ENCODE assay signal across 11 cellular contexts in the genomic region with DNA sequence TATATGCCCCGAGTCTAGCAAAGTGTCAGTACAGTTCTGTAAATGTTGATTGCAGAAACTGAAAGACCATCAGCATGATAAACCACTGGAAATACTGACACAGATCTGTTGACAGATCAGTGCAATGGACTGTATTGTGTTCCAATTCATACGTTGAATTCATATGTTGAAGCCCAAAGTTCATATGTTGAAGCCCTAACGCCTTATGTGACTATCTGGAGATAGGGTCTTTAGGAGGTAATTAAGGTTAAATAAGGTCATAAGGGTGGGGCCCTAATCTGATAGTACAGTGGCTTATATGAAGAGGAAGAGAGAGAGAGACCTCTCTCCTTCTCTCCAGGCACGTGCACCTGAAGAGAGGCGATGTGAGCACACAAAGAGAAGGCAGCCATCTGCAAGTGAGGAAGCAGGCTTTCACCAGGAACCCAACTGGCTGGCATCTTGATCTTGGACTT.
DNase-seq lines count a peak whose midpoint lies in the region; ATAC-seq and TF ChIP-seq lines count a peak whose summit lies in the region.
"Had no signal": no experiment of that assay in that cellular context is flagged by ENCODE, and none has a peak within 500 bp of the region (broad histone marks: within the 10 kb centered on the region; RNA-seq: fewer than 3 reads in every experiment).

No MANE protein-coding gene starts in this region.

- no peaks in the 10 kb centered on the region for H3K36me3 ChIP-seq in CD4-positive, CD25-positive, alpha-beta regulatory T cell (ENCODE audit: control insufficient read depth, insufficient read depth, low read length)
- H3K36me3 ChIP-seq in right atrium auricular region (no peaks in the 10 kb centered on the region), aorta (ENCODE audit: control insufficient read depth in 1 of 2, insufficient read depth in 2 of 2, low read length in 1 of 2) (no peaks in the 10 kb centered on the region)

- DNase-seq in CD4-positive, CD25-positive, alpha-beta regulatory T cell, result peak in 1 of 3 donors; percentile 27
- no peak for DNase-seq in right atrium auricular region (ENCODE audit: low spot score)
- no peak for DNase-seq in aorta
- DNase-seq in head of caudate nucleus, result no peak
- no peak for DNase-seq in dedifferentiated amniotic fluid mesenchymal stem cell (ENCODE audit: extremely low spot score)
- DNase-seq: midbrain; stimulated activated CD4-positive, alpha-beta T cell treated with anti-CD3 and anti-CD28 coated beads, Interleukin-12 subunit alpha, Interleukin-12 subunit beta, amount 100 ng/mL, for 4 hours; testis had no signal

- TF ChIP-seq CTCF in right atrium auricular region (IDR thresholded peaks at IDR 0.05), result no peak

- H3K9me3 Mint-ChIP-seq in CD4-positive, CD25-positive, alpha-beta regulatory T cell, result no peaks in the 10 kb centered on the region

- peak overlapping the region; percentile 22 for H3K4me3 ChIP-seq in CD4-positive, CD25-positive, alpha-beta regulatory T cell (ENCODE audit: low read depth, low read length)
- H3K4me3 ChIP-seq in right atrium auricular region (no peak overlapping the region), aorta (ENCODE audit: low read length in 2 of 2) (no peak overlapping the region)
- H3K4me3 ChIP-seq: testis had no signal

- H3K4me1 ChIP-seq in CD4-positive, CD25-positive, alpha-beta regulatory T cell (ENCODE audit: control insufficient read depth, insufficient read depth, low read length, poor library complexity, severe bottlenecking), result peaks cover 39% of the 10 kb centered on the region
- no peaks in the 10 kb centered on the region for H3K4me1 ChIP-seq in right atrium auricular region
- H3K4me1 ChIP-seq in aorta (ENCODE audit: control insufficient read depth in 1 of 2, insufficient read depth in 2 of 2, low read length in 2 of 2), result no peaks in the 10 kb centered on the region
- H3K4me1 ChIP-seq: testis had no signal

- H3K4me1 Mint-ChIP-seq in CD4-positive, CD25-positive, alpha-beta regulatory T cell, result peaks cover 35 to 65% (median 53%) of the 10 kb centered on the region in 4 donors

- peak in 1 of 2 donors; percentile 18 for ATAC-seq in CD4-positive, CD25-positive, alpha-beta regulatory T cell (ENCODE audit: low read depth in 2 of 2)
- ATAC-seq in GM18873 (IDR thresholded peaks at IDR 0.05; ENCODE audit: low FRiP score, unreplicated experiment) (peak; percentile 53), GM21825 (IDR thresholded peaks at IDR 0.05; ENCODE audit: unreplicated experiment) (peak; percentile 43), HG03439 (IDR thresholded peaks at IDR 0.05; ENCODE audit: unreplicated experiment) (peak; percentile 47), aorta (ENCODE audit: low FRiP score) (no peak)

- H3K9me3 ChIP-seq in CD4-positive, CD25-positive, alpha-beta regulatory T cell (ENCODE audit: control insufficient read depth in 2 of 2, low read length in 2 of 2), result no peaks in the 10 kb centered on the region
- H3K9me3 ChIP-seq in right atrium auricular region, result no peaks in the 10 kb centered on the region
- H3K9me3 ChIP-seq in aorta (ENCODE audit: control insufficient read depth, low read length), result no peaks in the 10 kb centered on the region
- H3K9me3 ChIP-seq: testis had no signal

- no peaks in the 10 kb centered on the region for H3K27me3 ChIP-seq in CD4-positive, CD25-positive, alpha-beta regulatory T cell (ENCODE audit: control insufficient read depth, insufficient read depth, low read length)
- no peaks in the 10 kb centered on the region for H3K27me3 ChIP-seq in right atrium auricular region
- H3K27me3 ChIP-seq in aorta (ENCODE audit: control insufficient read depth in 1 of 2, insufficient read depth in 2 of 2, low read length in 1 of 2), result no peaks in the 10 kb centered on the region
- H3K27me3 ChIP-seq: testis had no signal

- intact Hi-C loops in aorta (cut with DNase I) (no loop called here), head of caudate nucleus (cut with DNase I) (no loop called here)

- WGBS in aorta, 2 donors, result 55 to 75% methylated on average over 5 of the region's 5 CpGs

- H3K4me3 Mint-ChIP-seq in CD4-positive, CD25-positive, alpha-beta regulatory T cell, result peak overlapping the region in 3 of 4 donors; percentile 5 to 65 (median 17)

- no peaks in the 10 kb centered on the region for H3K36me3 Mint-ChIP-seq in CD4-positive, CD25-positive, alpha-beta regulatory T cell

- H3K27ac ChIP-seq in CD4-positive, CD25-positive, alpha-beta regulatory T cell (ENCODE audit: insufficient read depth, low read length, poor library complexity, severe bottlenecking), result peak overlapping the region; percentile 56
- H3K27ac ChIP-seq in right atrium auricular region, result no peak overlapping the region
- no peak overlapping the region for H3K27ac ChIP-seq in aorta (ENCODE audit: low read depth in 1 of 2, low read length in 2 of 2)
- H3K27ac ChIP-seq: testis had no signal

- H3K27me3 Mint-ChIP-seq in CD4-positive, CD25-positive, alpha-beta regulatory T cell, result no peaks in the 10 kb centered on the region

- peak overlapping the region; percentile 60 to 82 (median 64) for H3K27ac Mint-ChIP-seq in CD4-positive, CD25-positive, alpha-beta regulatory T cell
